Comparison of ENCODE assay signal across 24 cellular contexts in the genomic region with DNA sequence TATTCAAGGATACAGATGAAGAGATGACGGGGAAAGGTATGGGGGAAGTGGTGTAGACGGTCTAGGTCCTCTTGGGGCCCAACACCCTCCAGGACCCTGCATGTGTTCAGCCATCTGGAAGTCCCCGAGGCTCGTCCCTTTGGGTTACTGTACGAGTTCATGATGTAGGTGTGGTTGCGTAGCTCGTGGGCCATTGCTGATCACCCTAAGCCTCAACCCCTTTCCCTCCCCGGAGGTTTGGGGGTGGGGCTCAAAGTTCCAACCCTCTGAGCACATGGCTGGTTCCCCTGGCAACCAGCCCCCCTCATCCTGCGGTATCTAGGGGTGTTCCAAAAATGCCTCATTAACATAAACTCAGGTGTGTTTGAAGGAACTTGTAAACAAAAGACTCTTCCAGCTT.
A peak's percentile ranks its signal among the peaks of the same experiment; 100 is the strongest.
DNase-seq lines count a peak whose midpoint lies in the region; ATAC-seq and TF ChIP-seq lines count a peak whose summit lies in the region.
"Had no signal": no experiment of that assay in that cellular context is flagged by ENCODE, and none has a peak within 500 bp of the region (broad histone marks: within the 10 kb centered on the region; RNA-seq: fewer than 3 reads in every experiment).

No MANE protein-coding gene starts in this region.

- BruUV-seq in OCI-LY7 (replicated peaks; lab: Mats Ljungman, UMichigan): no TSS peak

- H3K4me1 ChIP-seq in DOHH2 (ENCODE audit: control insufficient read depth, low read length) (peaks cover 52% of the 10 kb centered on the region), OCI-LY7 (ENCODE audit: insufficient read depth, low read length, poor library complexity, severe bottlenecking) (peaks cover 23% of the 10 kb centered on the region)

- ATAC-seq in T-helper 17 cell (no peak), HG03378 (IDR thresholded peaks at IDR 0.05; ENCODE audit: unreplicated experiment) (no peak)
- ATAC-seq in stimulated activated naive B cell treated with anti-CD40 and anti-IgM and Interleukin-4, amounts not matched to agents 10 μg/mL and 1 μg/mL and 100 μg/mL, for 72 hours (replicated peaks): peak; percentile 67 to 69
- ATAC-seq: GM12878, GM23338, HCT116, PC-3, SK-N-SH treated with all-trans-retinoic acid at 6 μM for 48 hours had no signal

- H3K9me2 ChIP-seq in DOHH2 (replicated peaks; ENCODE audit: control insufficient read depth, low read length) (no peaks in the 10 kb centered on the region), OCI-LY7 (ENCODE audit: insufficient read depth, low read length) (no peaks in the 10 kb centered on the region)

- H3K4me2 ChIP-seq in DOHH2 (ENCODE audit: low read length): peak overlapping the region; percentile 2; the same call in 1 of the 2 replicates
- no peak overlapping the region for H3K4me2 ChIP-seq in OCI-LY7 (ENCODE audit: low read length)
- H3K4me2 ChIP-seq: GM23338 had no signal

- no peaks in the 10 kb centered on the region for H3K27me3 ChIP-seq in DOHH2 (ENCODE audit: control insufficient read depth, low read length)

- peaks cover 23% of the 10 kb centered on the region for H3K4me1 Mint-ChIP-seq in T-helper 17 cell
- H3K4me1 Mint-ChIP-seq in stimulated activated naive B cell treated with anti-CD40 and anti-IgM and Interleukin-4, amounts not matched to agents 10 μg/mL and 1 μg/mL and 100 μg/mL, for 72 hours: peaks cover 20 to 34% of the 10 kb centered on the region in 2 donors

- no peaks in the 10 kb centered on the region for H3K27me3 Mint-ChIP-seq in T-helper 17 cell
- H3K27me3 Mint-ChIP-seq in stimulated activated naive B cell treated with anti-CD40 and anti-IgM and Interleukin-4, amounts not matched to agents 10 μg/mL and 1 μg/mL and 100 μg/mL, for 72 hours: no peaks in the 10 kb centered on the region

- CTCF ChIA-PET in OCI-LY7 (lab: Charles Lee; ENCODE audit: unreplicated experiment): no interaction called here

- H3K36me3 ChIP-seq in DOHH2 (ENCODE audit: control insufficient read depth, low read length) (no peaks in the 10 kb centered on the region), OCI-LY7 (ENCODE audit: insufficient read depth, low read length) (no peaks in the 10 kb centered on the region)

- H3K9me3 ChIP-seq in DOHH2 (ENCODE audit: control insufficient read depth, insufficient read depth, low read length): peaks cover 4% of the 10 kb centered on the region; the same call in 1 of the 2 replicates
- no peaks in the 10 kb centered on the region for H3K9me3 ChIP-seq in T-helper 17 cell (ENCODE audit: control insufficient read depth, low read length, poor library complexity, severe bottlenecking)
- H3K9me3 ChIP-seq in OCI-LY7 (ENCODE audit: low read length): no peaks in the 10 kb centered on the region

- H3K4me3 Mint-ChIP-seq in T-helper 17 cell: no peak overlapping the region
- no peak overlapping the region for H3K4me3 Mint-ChIP-seq in stimulated activated naive B cell treated with anti-CD40 and anti-IgM and Interleukin-4, amounts not matched to agents 10 μg/mL and 1 μg/mL and 100 μg/mL, for 72 hours
- H3K4me3 Mint-ChIP-seq: GM23338 had no signal

- peak overlapping the region; percentile 6 for H3K27ac Mint-ChIP-seq in T-helper 17 cell
- H3K27ac Mint-ChIP-seq in stimulated activated naive B cell treated with anti-CD40 and anti-IgM and Interleukin-4, amounts not matched to agents 10 μg/mL and 1 μg/mL and 100 μg/mL, for 72 hours: no peak overlapping the region
- H3K27ac Mint-ChIP-seq: GM23338 had no signal

- H3K27ac ChIP-seq in DOHH2 (ENCODE audit: low read depth, low read length) (no peak overlapping the region), OCI-LY7 (ENCODE audit: low read depth, low read length, poor library complexity, severe bottlenecking) (no peak overlapping the region)

- DNase-seq in T-helper 17 cell: no peak
- DNase-seq in germinal center (ENCODE audit: low spot score): peak; percentile 6
- no peak for DNase-seq in stimulated activated naive B cell treated with anti-CD40 and anti-IgM and Interleukin-4, amounts not matched to agents 10 μg/mL and 1 μg/mL and 100 μg/mL, for 72 hours
- no peak for DNase-seq in OCI-LY7 (ENCODE audit: low spot score)
- DNase-seq in GDM1 (lab: John Stamatoyannopoulos, UW): no peak
- DNase-seq: COR-L47, DMS 273 treated with DMSO at 0.1 percent for 48 hours, DND-41, GF-D8, KG1, NCI-H1436, NCI-H1930, NCI-H226, NCI-H524, NCI-H82, PC-3, RPMI8226, SHP77 treated with DMSO at 0.1 percent for 48 hours had no signal

- H3K4me3 ChIP-seq in DOHH2 (ENCODE audit: low read length) (no peak overlapping the region), OCI-LY7 (ENCODE audit: low read depth, low read length, poor library complexity, severe bottlenecking) (no peak overlapping the region)
- H3K4me3 ChIP-seq: GM12878, GM23338 had no signal

- H2AFZ ChIP-seq in OCI-LY7 (ENCODE audit: low read length): no peak overlapping the region
- H2AFZ ChIP-seq: GM23338 had no signal

- peaks cover 17% of the 10 kb centered on the region for H3F3A ChIP-seq in DOHH2 (ENCODE audit: control insufficient read depth, insufficient read depth)

- H3K79me2 ChIP-seq in DOHH2 (ENCODE audit: control insufficient read depth, low read length) (no peaks in the 10 kb centered on the region), OCI-LY7 (ENCODE audit: insufficient read depth, low read depth, low read length) (no peaks in the 10 kb centered on the region)

- peaks cover 4 to 5% of the 10 kb centered on the region in 2 donors for H3K9me3 Mint-ChIP-seq in stimulated activated naive B cell treated with anti-CD40 and anti-IgM and Interleukin-4, amounts not matched to agents 10 μg/mL and 1 μg/mL and 100 μg/mL, for 72 hours
- H3K9me3 Mint-ChIP-seq: GM23338 had no signal

- no peak for TF ChIP-seq CTCF in DOHH2 (IDR thresholded peaks at IDR 0.05; ENCODE audit: low read depth, low read length, poor library complexity, severe bottlenecking)
- TF ChIP-seq CTCF in OCI-LY7 (conservative IDR thresholded peaks at IDR 0.05; ENCODE audit: low read length): no peak

- no peaks in the 10 kb centered on the region for H3K36me3 Mint-ChIP-seq in T-helper 17 cell (ENCODE audit: low read depth)
- peaks cover 2 to 18% of the 10 kb centered on the region in 2 donors for H3K36me3 Mint-ChIP-seq in stimulated activated naive B cell treated with anti-CD40 and anti-IgM and Interleukin-4, amounts not matched to agents 10 μg/mL and 1 μg/mL and 100 μg/mL, for 72 hours

- intact Hi-C loops in OCI-LY7 (cut with micrococcal nuclease; ENCODE audit: unreplicated experiment): no loop called here

- POLR2A ChIA-PET in OCI-LY7 (lab: Charles Lee): no interaction called here

- H4K20me1 ChIP-seq in DOHH2 (ENCODE audit: control insufficient read depth, insufficient read depth, low read depth, low read length): no peaks in the 10 kb centered on the region
- no peaks in the 10 kb centered on the region for H4K20me1 ChIP-seq in OCI-LY7 (ENCODE audit: insufficient read depth, low read length)

Comparison
In these comparisons a context has a peak if more than half of its experiments do, and no peak if none do; other contexts are left out.
1. ATAC-seq: peak in stimulated activated naive B cell treated with anti-CD40 and anti-IgM and Interleukin-4, amounts not matched to agents 10 μg/mL and 1 μg/mL and 100 μg/mL, for 72 hours (2 of 2); none in T-helper 17 cell (single experiment) and HG03378 (single experiment).